In the genomic region with DNA sequence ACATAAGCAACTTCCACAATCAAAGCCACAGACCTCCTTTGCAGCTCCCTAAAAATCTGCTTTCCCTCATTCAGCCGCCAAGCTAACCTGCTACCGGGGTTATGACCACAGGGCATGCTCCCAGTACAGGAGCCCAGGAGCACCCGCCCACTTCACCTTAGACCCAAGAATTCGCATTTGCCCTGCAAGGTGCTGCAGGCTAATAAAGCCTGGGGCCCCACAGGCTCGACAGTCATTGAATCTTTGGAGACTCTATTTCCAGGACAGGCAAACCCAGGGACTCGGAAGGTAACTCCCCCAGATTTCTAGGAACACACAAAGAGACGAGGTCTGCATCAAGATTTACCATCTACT, we compare ENCODE assay signal across 8 cellular contexts. TPM values are rescaled to one million over a fixed set of nuclear protein-coding genes. Genes with fewer than 3 reads are reported as not detected.
DNase-seq lines count a peak whose midpoint lies in the region; TF ChIP-seq lines count a peak whose summit lies in the region.

No MANE protein-coding gene starts in this region.

- no peaks in the 10 kb centered on the region for H3K27me3 ChIP-seq in esophagus (ENCODE audit: control insufficient read depth in 1 of 2, insufficient read depth in 2 of 2, low read length in 2 of 2)
- H3K27me3 ChIP-seq in parathyroid adenoma (ENCODE audit: control insufficient read depth, insufficient read depth, low read length), result no peaks in the 10 kb centered on the region

- H3K9me3 ChIP-seq in esophagus (ENCODE audit: control insufficient read depth in 2 of 2, insufficient read depth in 1 of 2, low read depth in 1 of 2, low read length in 1 of 2), result no peaks in the 10 kb centered on the region
- no peaks in the 10 kb centered on the region for H3K9me3 ChIP-seq in parathyroid adenoma (ENCODE audit: control insufficient read depth, low read length)

- peak overlapping the region; percentile 62 to 65 for H3K4me3 ChIP-seq in esophagus (ENCODE audit: low read depth in 1 of 2, low read length in 2 of 2)
- H3K4me3 ChIP-seq in parathyroid adenoma (ENCODE audit: low read depth, low read length), result peak overlapping the region; percentile 61

- H3K36me3 ChIP-seq in esophagus (ENCODE audit: control insufficient read depth in 2 of 2, insufficient read depth in 2 of 2, low read length in 1 of 2), result no peaks in the 10 kb centered on the region
- no peaks in the 10 kb centered on the region for H3K36me3 ChIP-seq in parathyroid adenoma (ENCODE audit: control insufficient read depth, insufficient read depth, low read length)

- peaks cover 23% of the 10 kb centered on the region for H3K79me2 ChIP-seq in parathyroid adenoma

- DNase-seq in NCI-H2171 treated with DMSO at 0.1 percent for 48 hours (lab: John Stamatoyannopoulos, UW) (peak; percentile 55), NCI-H2171 (lab: John Stamatoyannopoulos, UW) (no peak), RKO (ENCODE audit: low spot score) (peak; percentile 46), HK-2 (ENCODE audit: unreplicated experiment) (no peak), cortex of kidney (lab: John Stamatoyannopoulos, UW) (no peak)
- DNase-seq in stimulated activated CD4-positive, alpha-beta T cell treated with anti-CD3 and anti-CD28 coated beads, Interleukin-1b, Interleukin-23, amount 100 ng/mL, for 48 hours, result no peak

- 8 to 10% methylated on average over 7 of the region's 7 CpGs for WGBS in esophagus, 2 donors

- H3K9ac ChIP-seq in parathyroid adenoma, result no peak overlapping the region

- peak overlapping the region; percentile 81 to 93 for H3K27ac ChIP-seq in esophagus (ENCODE audit: low read depth in 2 of 2, low read length in 1 of 2)
- peak overlapping the region; percentile 49 for H3K27ac ChIP-seq in parathyroid adenoma

- H3K4me2 ChIP-seq in parathyroid adenoma (ENCODE audit: low read length), result peak overlapping the region; percentile 92

- H3K4me1 ChIP-seq in esophagus (ENCODE audit: control insufficient read depth in 2 of 2, insufficient read depth in 2 of 2, low read length in 1 of 2) (peaks cover 6 to 12% of the 10 kb centered on the region in 2 donors), parathyroid adenoma (no peaks in the 10 kb centered on the region)

- H2AFZ ChIP-seq in parathyroid adenoma, result peak overlapping the region; percentile 56

- TF ChIP-seq CTCF in parathyroid adenoma (IDR thresholded peaks at IDR 0.05), result no peak

RNA-seq across cellular contexts. Expression of a gene that starts 1.1 kb away (rescaled TPM):
- polyA plus RNA-seq in esophagus, result 10 to 100 TPM in 1 of 2 donors, 1 to 10 TPM in 1; 9.0 to 11.0 TPM

Comparison
In these comparisons a context has a peak if more than half of its experiments do, and no peak if none do; other contexts are left out.
1. DNase-seq: peak in NCI-H2171 treated with DMSO at 0.1 percent for 48 hours (single experiment) and RKO (single experiment); none in NCI-H2171 (single experiment), stimulated activated CD4-positive, alpha-beta T cell treated with anti-CD3 and anti-CD28 coated beads, Interleukin-1b, Interleukin-23, amount 100 ng/mL, for 48 hours (single experiment), HK-2 (single experiment) and cortex of kidney (single experiment).